In genomic region chr2:119693967-119694366, GRCh38 we compare ENCODE assay signal across 1 cellular context.
A peak's percentile ranks its signal among the peaks of the same experiment; 100 is the strongest.
TF ChIP-seq lines count a peak whose summit lies in the region.

No MANE protein-coding gene starts in this region.

TF ChIP-seq in endothelial cell of umbilical vein, 7 proteins besides CTCF, POLR2A, EP300 and RAD21 (continued from another document):
- peak; percentile 9 for TF ChIP-seq MAX (IDR thresholded peaks at IDR 0.05; ENCODE audit: insufficient read depth, insufficient read length)
